1 cellular context compared by ENCODE assay signal in genomic region chr3:13648060-13648743, GRCh38.
A peak's percentile ranks its signal among the peaks of the same experiment; 100 is the strongest.
TF ChIP-seq lines count a peak whose summit lies in the region.

No MANE protein-coding gene starts in this region.

TF ChIP-seq in K562, 482 proteins besides CTCF, POLR2A, EP300 and RAD21 (continued from another document and continues in another):
- TF ChIP-seq ZFP36 (IDR thresholded peaks at IDR 0.05; ENCODE audit: low read depth, low read length, partially characterized antibody): peak; percentile 34
- peak; percentile 15; the same call in 1 of the 2 replicates for TF ChIP-seq THAP12 (CRISPR knock-in tag; IDR thresholded peaks at IDR 0.05)
- TF ChIP-seq DACH1 (IDR thresholded peaks at IDR 0.05; ENCODE audit: partially characterized antibody): no peak
- TF ChIP-seq RBM15 (IDR thresholded peaks at IDR 0.05; ENCODE audit: insufficient read depth, low read length): no peak
- no peak for TF ChIP-seq PRPF4 (IDR thresholded peaks at IDR 0.05; ENCODE audit: insufficient read depth, low read depth, low read length, poor library complexity, severe bottlenecking)
- no peak for TF ChIP-seq SRSF7 (optimal IDR thresholded peaks at IDR 0.05; ENCODE audit: low read depth, low read length)
- 0 out of 2 replicates have a peak, but pooled peaks have one; percentile 19 for TF ChIP-seq BCOR (IDR thresholded peaks at IDR 0.05)
- no peak for TF ChIP-seq SIN3A (IDR thresholded peaks at IDR 0.05; ENCODE audit: borderline replicate concordance in 2 of 2, control insufficient read depth in 1 of 2, low read depth in 2 of 2, low read length in 2 of 2)
- TF ChIP-seq SP1 (CRISPR knock-in tag; IDR thresholded peaks at IDR 0.05): peak; percentile 61; the same call in 1 of the 2 replicates
- no peak for TF ChIP-seq MITF (IDR thresholded peaks at IDR 0.05)
- no peak for TF ChIP-seq MGA (IDR thresholded peaks at IDR 0.05)
- no peak for TF ChIP-seq E2F8 (IDR thresholded peaks at IDR 0.05; ENCODE audit: low read depth, partially characterized antibody)
- TF ChIP-seq RBM14 (IDR thresholded peaks at IDR 0.05; ENCODE audit: borderline replicate concordance, insufficient read depth, low read depth, low read length): no peak
- TF ChIP-seq ZNF140 (CRISPR knock-in tag; IDR thresholded peaks at IDR 0.05): no peak
- no peak for TF ChIP-seq ZNF75A (CRISPR knock-in tag; IDR thresholded peaks at IDR 0.05)
- no peak for TF ChIP-seq ERF (CRISPR knock-in tag; IDR thresholded peaks at IDR 0.05)
- no peak for TF ChIP-seq SMARCC2 (IDR thresholded peaks at IDR 0.05; ENCODE audit: low read depth)
- TF ChIP-seq ZNF561 (CRISPR knock-in tag; conservative IDR thresholded peaks at IDR 0.05): no peak
- no peak for TF ChIP-seq SMARCA4 (IDR thresholded peaks at IDR 0.05)
- TF ChIP-seq TSC22D4 (tag; IDR thresholded peaks at IDR 0.05): no peak
- no peak for TF ChIP-seq TSHZ1 (CRISPR knock-in tag; IDR thresholded peaks at IDR 0.05)
- TF ChIP-seq ZNF76 (CRISPR knock-in tag; IDR thresholded peaks at IDR 0.05; ENCODE audit: borderline replicate concordance): no peak
- no peak for TF ChIP-seq E2F5 (CRISPR knock-in tag; IDR thresholded peaks at IDR 0.05)
- TF ChIP-seq ZFX (CRISPR knock-in tag; IDR thresholded peaks at IDR 0.05): no peak
- TF ChIP-seq ZBTB7A (IDR thresholded peaks at IDR 0.05; ENCODE audit: borderline replicate concordance, control insufficient read depth, low read depth, low read length): 0 out of 2 replicates have a peak, but pooled peaks have one; percentile 26
- TF ChIP-seq ZBTB43 (CRISPR knock-in tag; IDR thresholded peaks at IDR 0.05): no peak
- TF ChIP-seq FOXA3 (CRISPR knock-in tag; conservative IDR thresholded peaks at IDR 0.05 in 1 of 2, IDR thresholded peaks at IDR 0.05 in 1 of 2): no peak
- no peak for TF ChIP-seq IRF1 (CRISPR knock-in tag; IDR thresholded peaks at IDR 0.05; ENCODE audit: borderline replicate concordance)
- peak; percentile 83 for TF ChIP-seq TCF7L2 (IDR thresholded peaks at IDR 0.05; ENCODE audit: low read depth, low read length)
- TF ChIP-seq CTBP1 (IDR thresholded peaks at IDR 0.05; ENCODE audit: borderline replicate concordance): peak; percentile 28; the same call in 1 of the 2 replicates
- TF ChIP-seq RAD51 (IDR thresholded peaks at IDR 0.05; ENCODE audit: borderline replicate concordance, low read depth): no peak
- TF ChIP-seq NFYB (IDR thresholded peaks at IDR 0.05; ENCODE audit: extremely low read depth, insufficient read length): no peak
